Comparison of ENCODE assay signal across 16 cellular contexts in genomic region chr17:14192684-14193344, GRCh38. TPM values are rescaled to one million over a fixed set of nuclear protein-coding genes. Genes with fewer than 3 reads are reported as not detected.
DNase-seq lines count a peak whose midpoint lies in the region; ATAC-seq, FAIRE-seq and TF ChIP-seq lines count a peak whose summit lies in the region.
"Not testable (repeated sequence)": the region's sequence is repeated elsewhere in the genome, so short reads cannot be mapped to it uniquely, and the experiment has no call there.
"Had no signal": no experiment of that assay in that cellular context is flagged by ENCODE, and none has a peak within 500 bp of the region (broad histone marks: within the 10 kb centered on the region; RNA-seq: fewer than 3 reads in every experiment).

No MANE protein-coding gene starts in this region.

- not testable (repeated sequence) for ATAC-seq in A549
- peak; percentile 50 for ATAC-seq in GM18858 (IDR thresholded peaks at IDR 0.05; ENCODE audit: unreplicated experiment)
- peak; percentile 76 for ATAC-seq in GM21423 (IDR thresholded peaks at IDR 0.05; ENCODE audit: unreplicated experiment)
- ATAC-seq in HG03060 (IDR thresholded peaks at IDR 0.05; ENCODE audit: low read depth, unreplicated experiment) = peak; percentile 51
- ATAC-seq in natural killer cell = peak; percentile 46 to 68 (median 66)

- H3K4me3 Mint-ChIP-seq in activated naive CD8-positive, alpha-beta T cell treated with anti-CD3 and anti-CD28 coated beads for 36 hours = peak overlapping the region; percentile 40
- peak overlapping the region; percentile 81 for H3K4me3 Mint-ChIP-seq in natural killer cell

- peaks cover 66% of the 10 kb centered on the region for H3K4me1 Mint-ChIP-seq in activated naive CD8-positive, alpha-beta T cell treated with anti-CD3 and anti-CD28 coated beads for 36 hours
- H3K4me1 Mint-ChIP-seq in natural killer cell = peaks cover 64 to 73% of the 10 kb centered on the region in 2 donors

- H3K4me1 ChIP-seq in A549 = not testable (repeated sequence)
- H3K4me1 ChIP-seq in OCI-LY1 (ENCODE audit: insufficient read depth, low read length, severe bottlenecking) = peaks cover 34% of the 10 kb centered on the region

- not testable (repeated sequence) for H4K20me1 ChIP-seq in OCI-LY1 (ENCODE audit: insufficient read depth, low read length)

- TF ChIP-seq CTCF in A549 (IDR thresholded peaks at IDR 0.05); OCI-LY1 (IDR thresholded peaks at IDR 0.05; ENCODE audit: low read length); natural killer cell (IDR thresholded peaks at IDR 0.05): not testable (repeated sequence)

- not testable (repeated sequence) for H3K27me3 ChIP-seq in OCI-LY1 (ENCODE audit: insufficient read depth, low read length)

- CTCF ChIA-PET in A549 (lab: Yijun Ruan, JAX) = not testable (repeated sequence)

- peak overlapping the region; percentile 82 for H3K27ac Mint-ChIP-seq in activated naive CD8-positive, alpha-beta T cell treated with anti-CD3 and anti-CD28 coated beads for 36 hours
- peak overlapping the region; percentile 81 to 82 for H3K27ac Mint-ChIP-seq in natural killer cell

- H3K27me3 Mint-ChIP-seq in activated naive CD8-positive, alpha-beta T cell treated with anti-CD3 and anti-CD28 coated beads for 36 hours; natural killer cell (ENCODE audit: low read depth in 2 of 2): not testable (repeated sequence)

- intact Hi-C loops in natural killer cell (cut with micrococcal nuclease) = not testable (repeated sequence)

- not testable (repeated sequence) for H2AFZ ChIP-seq in OCI-LY1 (ENCODE audit: low read length)

- not testable (repeated sequence) for H3K36me3 ChIP-seq in OCI-LY1 (ENCODE audit: insufficient read depth, low read length)

- not testable (repeated sequence) for H3K9me2 ChIP-seq in OCI-LY1 (ENCODE audit: low read depth, low read length)

- POLR2A ChIA-PET in A549 (lab: Yijun Ruan, JAX) = not testable (repeated sequence)

- H3K4me3 ChIP-seq in A549; OCI-LY1 (ENCODE audit: low read depth, low read length, poor library complexity, severe bottlenecking): not testable (repeated sequence)

- TF ChIP-seq RAD21 in A549 (conservative IDR thresholded peaks at IDR 0.05 in 1 of 2, IDR thresholded peaks at IDR 0.05 in 1 of 2) = not testable (repeated sequence)

- H3F3A ChIP-seq in OCI-LY1 (ENCODE audit: insufficient read depth, low read length) = not testable (repeated sequence)

- TF ChIP-seq POLR2A in A549 (IDR thresholded peaks at IDR 0.05; ENCODE audit: low read length) = not testable (repeated sequence)

- H3K36me3 Mint-ChIP-seq in activated naive CD8-positive, alpha-beta T cell treated with anti-CD3 and anti-CD28 coated beads for 36 hours = peaks cover 44% of the 10 kb centered on the region
- not testable (repeated sequence) for H3K36me3 Mint-ChIP-seq in natural killer cell

- not testable (repeated sequence) for H3K4me2 ChIP-seq in A549
- H3K4me2 ChIP-seq in OCI-LY1 (ENCODE audit: low read length) = peak overlapping the region; percentile 42; the same call in 1 of the 2 replicates

- peak; percentile 85 for FAIRE-seq in A549 (lab: Jason Lieb, UNC)

- H3K9me3 ChIP-seq in A549; OCI-LY1 (ENCODE audit: low read length): not testable (repeated sequence)

- 92% methylated on average over 13 of the region's 13 CpGs for WGBS in A549 (ENCODE audit: missing lambda C conversion rate)

- not testable (repeated sequence) for H3K9me3 Mint-ChIP-seq in activated naive CD8-positive, alpha-beta T cell treated with anti-CD3 and anti-CD28 coated beads for 36 hours; natural killer cell

- not testable (repeated sequence) for H3K27ac ChIP-seq in A549; OCI-LY1 (ENCODE audit: low read depth, low read length, poor library complexity, severe bottlenecking)

- TF ChIP-seq EP300 in A549 (IDR thresholded peaks at IDR 0.05) = not testable (repeated sequence)

- DNase-seq in A549 (ENCODE audit: low read depth in 1 of 2, low spot score in 1 of 2); natural killer cell: not testable (repeated sequence)
- peak; percentile 66 for DNase-seq in activated CD8-positive, alpha-beta memory T cell treated with anti-CD3 and anti-CD28 coated beads for 24 hours
- peak; percentile 47 for DNase-seq in activated naive CD8-positive, alpha-beta T cell treated with anti-CD3 and anti-CD28 coated beads for 36 hours

- not testable (repeated sequence) for H3K79me2 ChIP-seq in OCI-LY1 (ENCODE audit: insufficient read depth, low read length)

- H3K9ac ChIP-seq in OCI-LY1 (ENCODE audit: low read length) = not testable (repeated sequence)

RNA-seq across cellular contexts. Expression of gene CDRT15, which starts 43.8 kb away (rescaled TPM):
- polyA plus RNA-seq in A549 (2011; rRNA removed) (not detected in 2 replicates), A549 (2017; fragmentation: RNase III; extraction: RNeasy Plus Mini Kit Qiagen cat#74134 plus additional on column Dnase treatment) (not detected in 3 replicates)
- not detected in 2 replicates for polyA plus RNA-seq in A549 (2012; cell fraction: cytosol; rRNA removed)
- polyA plus RNA-seq in A549 (2012; cell fraction: nucleus; rRNA removed) = not detected in 2 replicates
- polyA minus RNA-seq in A549 (2011; rRNA and poly(A)+ RNA removed) = not detected in 2 replicates
- not detected for total RNA-seq in activated naive CD8-positive, alpha-beta T cell treated with anti-CD3 and anti-CD28 coated beads for 36 hours
- not detected for total RNA-seq in natural killer cell
- total RNA-seq: endodermal cell; fibroblast of lung; H9; left cardiac atrium; posterior vena cava; T-helper 2 cell treated with Interferon-gamma antibody and Interleukin-4, amounts not matched to agents 100 ng/mL and 5 ng/mL, for 36 hours; upper lobe of left lung had no signal
- polyA plus RNA-seq: fibroblast of lung, neural cell had no signal
